ENCODE assay signal across 1 cellular context in genomic region chrX:115940888-115941332, GRCh38.
TF ChIP-seq lines count a peak whose summit lies in the region.

No MANE protein-coding gene starts in this region.

TF ChIP-seq in HEK293, 187 proteins besides CTCF, POLR2A, EP300 and RAD21 (continued from another document and continues in another):
- TF ChIP-seq ZSCAN5A (tag by site-specific recombination; IDR thresholded peaks at IDR 0.05) = no peak
- no peak for TF ChIP-seq ZNF121 (tag by site-specific recombination; IDR thresholded peaks at IDR 0.05)
- TF ChIP-seq SALL2 (tag by site-specific recombination; IDR thresholded peaks at IDR 0.05; ENCODE audit: borderline replicate concordance) = no peak
- TF ChIP-seq ZNF174 (tag by site-specific recombination; IDR thresholded peaks at IDR 0.05) = no peak
- no peak for TF ChIP-seq RBAK (tag by site-specific recombination; IDR thresholded peaks at IDR 0.05)
- TF ChIP-seq OSR2 (tag by site-specific recombination; IDR thresholded peaks at IDR 0.05) = no peak
- TF ChIP-seq KLF7 (tag by site-specific recombination; IDR thresholded peaks at IDR 0.05; ENCODE audit: borderline replicate concordance) = no peak
- TF ChIP-seq ZNF133 (tag by site-specific recombination; IDR thresholded peaks at IDR 0.05) = no peak
- peak; percentile 59; the same call in 1 of the 2 replicates for TF ChIP-seq ZNF629 (tag by site-specific recombination; IDR thresholded peaks at IDR 0.05)
- no peak for TF ChIP-seq HOXC10 (CRISPR knock-in tag; IDR thresholded peaks at IDR 0.05)
- TF ChIP-seq ZNF776 (tag by site-specific recombination; IDR thresholded peaks at IDR 0.05; ENCODE audit: borderline replicate concordance) = no peak
- no peak for TF ChIP-seq ZNF707 (tag by site-specific recombination; IDR thresholded peaks at IDR 0.05)
- TF ChIP-seq ZNF292 (tag by site-specific recombination; IDR thresholded peaks at IDR 0.05; ENCODE audit: borderline replicate concordance, low read depth) = no peak
- TF ChIP-seq ZNF518A (tag by site-specific recombination; conservative IDR thresholded peaks at IDR 0.05; ENCODE audit: low read depth) = no peak
- TF ChIP-seq ZNF558 (tag by site-specific recombination; IDR thresholded peaks at IDR 0.05) = no peak
- no peak; the same call in 1 of the 2 replicates for TF ChIP-seq ZBTB17 (tag by site-specific recombination; IDR thresholded peaks at IDR 0.05)
- peak; percentile 68; the same call in 1 of the 2 replicates for TF ChIP-seq ZNF76 (tag by site-specific recombination; IDR thresholded peaks at IDR 0.05; ENCODE audit: borderline replicate concordance, low read depth)
- TF ChIP-seq SP3 (tag by site-specific recombination; IDR thresholded peaks at IDR 0.05) = peak; percentile 55; the same call in 1 of the 2 replicates
- 0 out of 2 replicates have a peak, but pooled peaks have one; percentile 75 for TF ChIP-seq ZNF324 (tag by site-specific recombination; IDR thresholded peaks at IDR 0.05)
- TF ChIP-seq ZNF610 (tag by site-specific recombination; IDR thresholded peaks at IDR 0.05; ENCODE audit: borderline replicate concordance) = no peak
- TF ChIP-seq ZBTB7A (tag by site-specific recombination; IDR thresholded peaks at IDR 0.05; ENCODE audit: low read depth) = no peak
- TF ChIP-seq ZNF785 (tag by site-specific recombination; IDR thresholded peaks at IDR 0.05) = no peak
- no peak for TF ChIP-seq ZNF433 (tag by site-specific recombination; IDR thresholded peaks at IDR 0.05; ENCODE audit: low read depth)
- no peak for TF ChIP-seq SCRT1 (tag by site-specific recombination; IDR thresholded peaks at IDR 0.05; ENCODE audit: borderline replicate concordance)
- no peak for TF ChIP-seq ZNF248 (tag by site-specific recombination; IDR thresholded peaks at IDR 0.05)
- no peak for TF ChIP-seq ZNF146 (tag by site-specific recombination; IDR thresholded peaks at IDR 0.05)
- TF ChIP-seq ZNF768 (tag by site-specific recombination; IDR thresholded peaks at IDR 0.05) = no peak
- TF ChIP-seq ZSCAN16 (tag by site-specific recombination; IDR thresholded peaks at IDR 0.05) = no peak
- no peak for TF ChIP-seq ZNF169 (tag by site-specific recombination; IDR thresholded peaks at IDR 0.05)
- no peak for TF ChIP-seq ZNF214 (tag by site-specific recombination; IDR thresholded peaks at IDR 0.05; ENCODE audit: borderline replicate concordance)
- TF ChIP-seq ZNF37A (tag by site-specific recombination; IDR thresholded peaks at IDR 0.05) = no peak
- no peak for TF ChIP-seq ZBTB49 (tag by site-specific recombination; IDR thresholded peaks at IDR 0.05; ENCODE audit: low read depth)
- TF ChIP-seq GFI1B (tag by site-specific recombination; IDR thresholded peaks at IDR 0.05) = no peak
- no peak for TF ChIP-seq ZBTB6 (tag by site-specific recombination; IDR thresholded peaks at IDR 0.05)
- no peak for TF ChIP-seq ZNF138 (tag by site-specific recombination; IDR thresholded peaks at IDR 0.05; ENCODE audit: borderline replicate concordance)
- TF ChIP-seq ZNF510 (tag by site-specific recombination; IDR thresholded peaks at IDR 0.05; ENCODE audit: insufficient replicate concordance) = no peak
- peak; percentile 69; the same call in 1 of the 2 replicates for TF ChIP-seq KLF17 (tag by site-specific recombination; IDR thresholded peaks at IDR 0.05)
- TF ChIP-seq ZNF747 (tag by site-specific recombination; IDR thresholded peaks at IDR 0.05) = no peak
- TF ChIP-seq AEBP2 (tag by site-specific recombination; IDR thresholded peaks at IDR 0.05; ENCODE audit: borderline replicate concordance) = no peak
- TF ChIP-seq ZNF664 (tag by site-specific recombination; IDR thresholded peaks at IDR 0.05) = no peak
- TF ChIP-seq ZNF701 (tag by site-specific recombination; IDR thresholded peaks at IDR 0.05) = no peak
- TF ChIP-seq ZNF473 (tag by site-specific recombination; IDR thresholded peaks at IDR 0.05) = no peak
- no peak for TF ChIP-seq ZNF600 (tag by site-specific recombination; IDR thresholded peaks at IDR 0.05)
- TF ChIP-seq SETDB1 (IDR thresholded peaks at IDR 0.05; ENCODE audit: insufficient read length, low read length) = no peak
- 0 out of 2 replicates have a peak, but pooled peaks have one; percentile 33 for TF ChIP-seq ZNF843 (tag by site-specific recombination; IDR thresholded peaks at IDR 0.05)
- no peak for TF ChIP-seq KLF9 (tag by site-specific recombination; IDR thresholded peaks at IDR 0.05; ENCODE audit: low read depth)
- no peak for TF ChIP-seq ATF2 (tag by site-specific recombination; IDR thresholded peaks at IDR 0.05; ENCODE audit: low read depth)
- TF ChIP-seq HOXD13 (CRISPR knock-in tag; IDR thresholded peaks at IDR 0.05; ENCODE audit: borderline replicate concordance) = no peak
- no peak for TF ChIP-seq ZNF354C (tag by site-specific recombination; IDR thresholded peaks at IDR 0.05; ENCODE audit: borderline replicate concordance, low read depth)
- no peak for TF ChIP-seq ZBTB10 (tag by site-specific recombination; IDR thresholded peaks at IDR 0.05)
